Comparison of ENCODE assay signal across 28 cellular contexts in the genomic region with DNA sequence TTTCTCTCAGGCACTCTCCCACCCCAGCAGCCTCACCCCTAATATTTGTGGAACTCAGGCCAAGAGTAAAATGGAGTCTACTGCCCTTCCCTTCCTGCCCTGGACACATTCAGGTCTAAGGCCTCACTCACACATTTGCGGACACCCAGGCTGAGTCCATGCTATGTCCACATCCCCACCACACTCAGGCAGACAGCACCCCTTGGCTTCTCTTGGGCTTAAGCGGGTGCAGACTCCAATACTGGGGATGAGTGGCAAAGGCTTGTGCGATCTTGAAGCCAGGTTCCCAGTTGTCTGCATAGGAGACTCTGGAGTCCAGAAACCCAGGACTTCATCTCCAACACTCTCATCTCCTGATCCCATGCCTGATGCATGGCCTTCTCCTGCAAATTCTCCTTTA. TPM values are rescaled to one million over a fixed set of nuclear protein-coding genes. Genes with fewer than 3 reads are reported as not detected.
"Had no signal": no experiment of that assay in that cellular context is flagged by ENCODE, and none has a peak within 500 bp of the region (broad histone marks: within the 10 kb centered on the region; RNA-seq: fewer than 3 reads in every experiment).

No MANE protein-coding gene starts in this region.

- DNase-seq: activated CD4-positive, alpha-beta memory T cell treated with anti-CD3 and anti-CD28 coated beads, Interleukin-2, amount 10 ng/mL, durations not matched to agents 7 days and 5 days; activated CD4-positive, alpha-beta T cell treated with anti-CD3 and anti-CD28 coated beads for 36 hours; activated CD4-positive, alpha-beta T cell treated with anti-CD3 and anti-CD28 coated beads, Interleukin-2, amount 50 U/mL, for 1 hour; activated naive CD4-positive, alpha-beta T cell treated with anti-CD3 and anti-CD28 coated beads, Interleukin-2, amount 50 U/mL, for 16 hours; activated naive CD8-positive, alpha-beta T cell treated with anti-CD3 and anti-CD28 coated beads, Interleukin-2, amount 10 ng/mL, durations not matched to agents 7 days and 5 days; activated T-cell treated with anti-CD3 and anti-CD28 coated beads for 4 hours; central memory CD4-positive, alpha-beta T cell; MG63; MV-4-11; NCI-H1092 treated with DMSO at 0.1 percent for 48 hours; NCI-H1417 treated with DMSO at 0.1 percent for 48 hours; NCI-H1694; NCI-H2029; NCI-H510A treated with DMSO at 0.1 percent for 48 hours; NCI-H69; NK-92 treated with Interleukin-12 subunit alpha and Interleukin-12 subunit beta, amount 100 ng/mL, for 24 hours; OCI-M1; Right ventricle myocardium superior; RPMI8226; SJCRH30; SK-N-SH; T-helper 1 cell had no signal

- H3K4me1 ChIP-seq: SJCRH30 had no signal

- H3K27me3 ChIP-seq: adrenal gland, MG63 had no signal

- H3K27ac Mint-ChIP-seq: activated CD4-positive, alpha-beta memory T cell treated with anti-CD3 and anti-CD28 coated beads, Interleukin-2, amount 10 ng/mL, durations not matched to agents 7 days and 5 days; activated CD4-positive, alpha-beta T cell treated with anti-CD3 and anti-CD28 coated beads for 36 hours; activated naive CD8-positive, alpha-beta T cell treated with anti-CD3 and anti-CD28 coated beads, Interleukin-2, amount 10 ng/mL, durations not matched to agents 7 days and 5 days had no signal

- H3K9me3 Mint-ChIP-seq: activated CD4-positive, alpha-beta memory T cell treated with anti-CD3 and anti-CD28 coated beads, Interleukin-2, amount 10 ng/mL, durations not matched to agents 7 days and 5 days; activated naive CD8-positive, alpha-beta T cell treated with anti-CD3 and anti-CD28 coated beads, Interleukin-2, amount 10 ng/mL, durations not matched to agents 7 days and 5 days had no signal

- H3K4me1 Mint-ChIP-seq: activated CD4-positive, alpha-beta memory T cell treated with anti-CD3 and anti-CD28 coated beads, Interleukin-2, amount 10 ng/mL, durations not matched to agents 7 days and 5 days; activated CD4-positive, alpha-beta T cell treated with anti-CD3 and anti-CD28 coated beads for 36 hours; activated naive CD8-positive, alpha-beta T cell treated with anti-CD3 and anti-CD28 coated beads, Interleukin-2, amount 10 ng/mL, durations not matched to agents 7 days and 5 days had no signal

- H3K9ac ChIP-seq: SK-N-SH had no signal

- H3K4me3 Mint-ChIP-seq: activated CD4-positive, alpha-beta memory T cell treated with anti-CD3 and anti-CD28 coated beads, Interleukin-2, amount 10 ng/mL, durations not matched to agents 7 days and 5 days; activated CD4-positive, alpha-beta T cell treated with anti-CD3 and anti-CD28 coated beads for 36 hours; activated naive CD8-positive, alpha-beta T cell treated with anti-CD3 and anti-CD28 coated beads, Interleukin-2, amount 10 ng/mL, durations not matched to agents 7 days and 5 days had no signal

- H3K9me3 ChIP-seq: adrenal gland, MG63, SJCRH30, SK-N-SH had no signal

- H3K27ac ChIP-seq: adrenal gland, SJCRH30, VCaP had no signal

- ATAC-seq: activated CD4-positive, alpha-beta T cell treated with anti-CD3 and anti-CD28 coated beads for 36 hours; Panc1 had no signal

- H3K36me3 ChIP-seq: adrenal gland, MG63, SJCRH30 had no signal

- H3K27me3 Mint-ChIP-seq: activated naive CD8-positive, alpha-beta T cell treated with anti-CD3 and anti-CD28 coated beads, Interleukin-2, amount 10 ng/mL, durations not matched to agents 7 days and 5 days had no signal

- H3K4me3 ChIP-seq: adrenal gland, MG63, SJCRH30 had no signal

- H3K4me2 ChIP-seq: SK-N-SH had no signal

- H3K36me3 Mint-ChIP-seq: activated naive CD8-positive, alpha-beta T cell treated with anti-CD3 and anti-CD28 coated beads, Interleukin-2, amount 10 ng/mL, durations not matched to agents 7 days and 5 days had no signal

RNA-seq across cellular contexts. Expression of a gene that starts 17.5 kb away (rescaled TPM):
- total RNA-seq: activated CD4-positive, alpha-beta memory T cell treated with anti-CD3 and anti-CD28 coated beads, Interleukin-2, amount 10 ng/mL, durations not matched to agents 7 days and 5 days; activated CD4-positive, alpha-beta T cell treated with anti-CD3 and anti-CD28 coated beads for 36 hours; activated CD8-positive, alpha-beta memory T cell treated with anti-CD3 and anti-CD28 coated beads for 36 hours; activated naive CD8-positive, alpha-beta T cell treated with anti-CD3 and anti-CD28 coated beads, Interleukin-2, amount 10 ng/mL, durations not matched to agents 7 days and 5 days; adrenal gland; bronchial epithelial cell; Right ventricle myocardium superior; SJCRH30; T-helper 2 cell treated with Interferon-gamma antibody and Interleukin-4, amounts not matched to agents 100 ng/mL and 5 ng/mL, for 36 hours had no signal
- polyA plus RNA-seq: adrenal gland, SK-N-SH had no signal

RNA-seq across cellular contexts. Expression of a gene that starts 20.0 kb away (rescaled TPM):
- total RNA-seq: activated CD4-positive, alpha-beta memory T cell treated with anti-CD3 and anti-CD28 coated beads, Interleukin-2, amount 10 ng/mL, durations not matched to agents 7 days and 5 days; T-helper 2 cell treated with Interferon-gamma antibody and Interleukin-4, amounts not matched to agents 100 ng/mL and 5 ng/mL, for 36 hours had no signal
